ENCODE assay signal across 20 cellular contexts in genomic region chr14:94671870-94672444, GRCh38. TPM values are rescaled to one million over a fixed set of nuclear protein-coding genes. Genes with fewer than 3 reads are reported as not detected.
DNase-seq lines count a peak whose midpoint lies in the region; ATAC-seq and TF ChIP-seq lines count a peak whose summit lies in the region.
"Had no signal": no experiment of that assay in that cellular context is flagged by ENCODE, and none has a peak within 500 bp of the region (broad histone marks: within the 10 kb centered on the region; RNA-seq: fewer than 3 reads in every experiment).

No MANE protein-coding gene starts in this region.

- DNase-seq in H9 (no peak), RKO (ENCODE audit: low spot score) (peak; percentile 17), fibroblast of lung (ENCODE audit: low read depth in 2 of 2) (no peak), trophoblast cell (peak; percentile 14 to 19), pons (ENCODE audit: low spot score) (no peak)
- DNase-seq: activated gamma-delta T cell treated with Interleukin-2 at 50 U/mL for 16 hours; DMS53; effector memory CD8-positive, alpha-beta T cell; GOT3; immature natural killer cell; NCI-H2081 treated with DMSO at 0.1 percent for 48 hours; NCI-H82; SHP77; stimulated activated naive CD8-positive, alpha-beta T cell treated with anti-CD3 and anti-CD28 coated beads, Interleukin-15, Interleukin-2, amounts not matched to agents 100 U/mL and 50 U/mL, for 24 hours had no signal

- H3K27me3 Mint-ChIP-seq in H9 (ENCODE audit: low read depth) = peaks cover 5% of the 10 kb centered on the region

- H3K23ac ChIP-seq in H9 (ENCODE audit: insufficient read length, low read depth, low read length) = no peak overlapping the region
- no peak overlapping the region for H3K23ac ChIP-seq in trophoblast cell (ENCODE audit: low read length)

- no peaks in the 10 kb centered on the region for H3K23me2 ChIP-seq in H9 (ENCODE audit: insufficient read length, low read depth, low read length, poor library complexity, severe bottlenecking)

- no peaks in the 10 kb centered on the region for H3K4me1 ChIP-seq in H9 (ENCODE audit: insufficient read depth, low read length)
- H3K4me1 ChIP-seq in fibroblast of lung (ENCODE audit: control insufficient read depth, extremely low read depth, insufficient read depth, low read length) = no peaks in the 10 kb centered on the region
- H3K4me1 ChIP-seq in trophoblast cell (ENCODE audit: control insufficient read depth in 1 of 2, insufficient read depth in 2 of 2, low read length in 2 of 2) = no peaks in the 10 kb centered on the region
- H3K4me1 ChIP-seq: BLaER1 treated with 17β-estradiol and CSF1 and Interleukin-3, amounts not matched to agents 10 nM and 100 nM; gastroesophageal sphincter had no signal

- H3K79me2 ChIP-seq in H9 (ENCODE audit: insufficient read depth, low read length) (no peaks in the 10 kb centered on the region), fibroblast of lung (ENCODE audit: control insufficient read depth, insufficient read depth, low read length) (no peaks in the 10 kb centered on the region), trophoblast cell (ENCODE audit: control insufficient read depth, insufficient read depth, low read length, poor library complexity) (no peaks in the 10 kb centered on the region)

- WGBS in H9 (ENCODE audit: extremely low coverage, insufficient read length, low lambda C conversion rate) = no CpG with 5 or more reads among the region's 7 CpGs
- WGBS in trophoblast cell (ENCODE audit: extremely low coverage, insufficient coverage, insufficient read length) = no CpG with 5 or more reads among the region's 7 CpGs

- no peak overlapping the region for H3K56ac ChIP-seq in H9 (ENCODE audit: insufficient read length, low read depth, low read length)

- no peak for ATAC-seq in GM18858 (IDR thresholded peaks at IDR 0.05; ENCODE audit: unreplicated experiment)
- ATAC-seq in HG03342 (IDR thresholded peaks at IDR 0.05; ENCODE audit: unreplicated experiment) = no peak
- ATAC-seq: effector memory CD8-positive, alpha-beta T cell; gastroesophageal sphincter; stimulated activated naive CD8-positive, alpha-beta T cell treated with anti-CD3 and anti-CD28 coated beads, Interleukin-15, Interleukin-2, amounts not matched to agents 100 U/mL and 50 U/mL, for 24 hours had no signal

- no peaks in the 10 kb centered on the region for H3K27me3 ChIP-seq in H9 (ENCODE audit: insufficient read depth, low read length)
- H3K27me3 ChIP-seq in fibroblast of lung (ENCODE audit: control insufficient read depth, insufficient read depth, low read length) = no peaks in the 10 kb centered on the region
- no peaks in the 10 kb centered on the region for H3K27me3 ChIP-seq in trophoblast cell (ENCODE audit: insufficient read depth, low read length)
- H3K27me3 ChIP-seq: BLaER1 treated with 17β-estradiol and CSF1 and Interleukin-3, amounts not matched to agents 10 nM and 100 nM had no signal

- H4K12ac ChIP-seq in trophoblast cell (ENCODE audit: low read depth, low read length) = no peak overlapping the region

- H3K4me3 ChIP-seq in fibroblast of lung (replicated peaks in 1 of 4; ENCODE audit: control extremely low read depth in 1 of 4, insufficient read depth in 1 of 4, low read depth in 3 of 4, low read length in 4 of 4) = no peak overlapping the region
- no peak overlapping the region for H3K4me3 ChIP-seq in trophoblast cell (ENCODE audit: low read depth, low read length)
- H3K4me3 ChIP-seq: BLaER1 treated with 17β-estradiol and CSF1 and Interleukin-3, amounts not matched to agents 10 nM and 100 nM; gastroesophageal sphincter; smooth muscle cell had no signal

- peaks cover 0 to 3% of the 10 kb centered on the region in 2 experiments; a peak in 1 of 5 replicates for H3K9me3 Mint-ChIP-seq in H9
- H3K9me3 Mint-ChIP-seq: effector memory CD8-positive, alpha-beta T cell; immature natural killer cell had no signal

- H3K36me3 Mint-ChIP-seq in H9 (ENCODE audit: insufficient read depth in 1 of 3, low read depth in 3 of 3) = no peaks in the 10 kb centered on the region
- H3K36me3 Mint-ChIP-seq: immature natural killer cell had no signal

- H2BK120ac ChIP-seq in H9 (ENCODE audit: low read depth, low read length, poor library complexity, severe bottlenecking) = no peak overlapping the region
- no peak overlapping the region for H2BK120ac ChIP-seq in trophoblast cell (ENCODE audit: insufficient read depth, low read length, poor library complexity)

- no peak overlapping the region for H4K5ac ChIP-seq in H9 (ENCODE audit: insufficient read length, low read depth, low read length)

- no peak overlapping the region; the same call in 1 of the 2 replicates for H3K14ac ChIP-seq in H9 (ENCODE audit: insufficient read depth, low read length)
- no peak overlapping the region for H3K14ac ChIP-seq in trophoblast cell (ENCODE audit: low read length)

- no peak overlapping the region for H2BK15ac ChIP-seq in H9 (ENCODE audit: low read depth, low read length)

- H2BK12ac ChIP-seq in H9 (ENCODE audit: insufficient read length, low read depth, low read length) (no peak overlapping the region), trophoblast cell (ENCODE audit: low read length) (no peak overlapping the region)

- peak; percentile 40; the same call in 1 of the 3 replicates for TF ChIP-seq CTCF in H9 (conservative IDR thresholded peaks at IDR 0.05)
- peak; percentile 28 to 34 for TF ChIP-seq CTCF in fibroblast of lung (conservative IDR thresholded peaks at IDR 0.05 in 1 of 2, IDR thresholded peaks at IDR 0.05 in 1 of 2; ENCODE audit: low read depth in 1 of 2, low read length in 2 of 2)

- H3K9ac ChIP-seq in H9 (ENCODE audit: extremely low read depth, insufficient read length, low read length) (no peak overlapping the region), fibroblast of lung (ENCODE audit: insufficient read depth, low read length) (no peak overlapping the region), trophoblast cell (ENCODE audit: low read length) (no peak overlapping the region)
- H3K9ac ChIP-seq: BLaER1 treated with 17β-estradiol and CSF1 and Interleukin-3, amounts not matched to agents 10 nM and 100 nM had no signal

- H2AK5ac ChIP-seq in H9 (ENCODE audit: insufficient read length, low read length) = no peak overlapping the region
- H2AK5ac ChIP-seq in trophoblast cell (ENCODE audit: low read length) = no peak overlapping the region

- H3K4ac ChIP-seq in H9 (ENCODE audit: low read depth, low read length) (no peak overlapping the region), trophoblast cell (ENCODE audit: low read depth, low read length) (no peak overlapping the region)

- no peak overlapping the region for H3T11ph ChIP-seq in H9 (ENCODE audit: low read length)

- no peak overlapping the region; a peak in 1 of 7 replicates for H3K27ac Mint-ChIP-seq in H9
- H3K27ac Mint-ChIP-seq: effector memory CD8-positive, alpha-beta T cell; immature natural killer cell had no signal

- no peak overlapping the region for H3K18ac ChIP-seq in H9 (ENCODE audit: insufficient read length, low read depth, low read length)
- H3K18ac ChIP-seq in trophoblast cell (ENCODE audit: low read length) = no peak overlapping the region

- H4K20me1 ChIP-seq in H9 (ENCODE audit: control insufficient read depth, insufficient read depth, insufficient read length) (no peaks in the 10 kb centered on the region), fibroblast of lung (ENCODE audit: control insufficient read depth, extremely low read depth, insufficient read depth, low read length) (no peaks in the 10 kb centered on the region)
- H4K20me1 ChIP-seq: BLaER1 treated with 17β-estradiol and CSF1 and Interleukin-3, amounts not matched to agents 10 nM and 100 nM had no signal

- H2AFZ ChIP-seq in H9 (ENCODE audit: low read length) = no peak overlapping the region
- H2AFZ ChIP-seq in fibroblast of lung (ENCODE audit: low read length) = no peak overlapping the region
- no peak overlapping the region for H2AFZ ChIP-seq in trophoblast cell (ENCODE audit: insufficient read depth, low read length, poor library complexity)

- H2BK5ac ChIP-seq in H9 (ENCODE audit: insufficient read length, low read length) (no peak overlapping the region), trophoblast cell (ENCODE audit: low read depth, low read length, poor library complexity) (no peak overlapping the region)

- H3K4me1 Mint-ChIP-seq in H9 = peaks cover 0 to 3% of the 10 kb centered on the region in 2 experiments; a peak in 1 of 4 replicates
- H3K4me1 Mint-ChIP-seq: immature natural killer cell had no signal

- H3K9me3 ChIP-seq in H9 (ENCODE audit: control insufficient read depth, low read depth, low read length) (no peaks in the 10 kb centered on the region), fibroblast of lung (ENCODE audit: control insufficient read depth, insufficient read depth, low read depth, low read length) (no peaks in the 10 kb centered on the region), trophoblast cell (ENCODE audit: insufficient read depth, low read depth, low read length) (no peaks in the 10 kb centered on the region)
- H3K9me3 ChIP-seq: BLaER1 treated with 17β-estradiol and CSF1 and Interleukin-3, amounts not matched to agents 10 nM and 100 nM; gastroesophageal sphincter had no signal

- no peak overlapping the region for H2BK20ac ChIP-seq in H9 (ENCODE audit: low read depth, low read length, poor library complexity, severe bottlenecking)

- H3K36me3 ChIP-seq in fibroblast of lung (ENCODE audit: control insufficient read depth, insufficient read depth, low read length) = no peaks in the 10 kb centered on the region
- H3K36me3 ChIP-seq in trophoblast cell (ENCODE audit: control insufficient read depth in 1 of 2, insufficient read depth in 2 of 2, low read length in 2 of 2) = no peaks in the 10 kb centered on the region
- H3K36me3 ChIP-seq: BLaER1 treated with 17β-estradiol and CSF1 and Interleukin-3, amounts not matched to agents 10 nM and 100 nM; gastroesophageal sphincter had no signal

- H4K91ac ChIP-seq in H9 (ENCODE audit: insufficient read length, low read depth, low read length) (no peak overlapping the region), trophoblast cell (ENCODE audit: low read depth, low read length) (no peak overlapping the region)

- H4K8ac ChIP-seq in H9 (replicated peaks; ENCODE audit: insufficient read length, low read depth, low read length) (no peak overlapping the region), trophoblast cell (ENCODE audit: low read depth, low read length) (no peak overlapping the region)

- H3K27ac ChIP-seq in H9 (ENCODE audit: insufficient read length, low read depth, low read length) (no peak overlapping the region), fibroblast of lung (ENCODE audit: insufficient read depth, low read length) (no peak overlapping the region), trophoblast cell (ENCODE audit: low read depth, low read length) (no peak overlapping the region)
- H3K27ac ChIP-seq: BLaER1 treated with 17β-estradiol and CSF1 and Interleukin-3, amounts not matched to agents 10 nM and 100 nM; gastroesophageal sphincter had no signal

- H3K4me3 Mint-ChIP-seq in H9 = no peak overlapping the region
- H3K4me3 Mint-ChIP-seq: effector memory CD8-positive, alpha-beta T cell; immature natural killer cell had no signal

- H3K4me2 ChIP-seq in H9 (ENCODE audit: insufficient read depth, insufficient read length, low read length) (no peak overlapping the region), fibroblast of lung (ENCODE audit: extremely low read depth, insufficient read depth, low read length) (no peak overlapping the region), trophoblast cell (ENCODE audit: low read length) (no peak overlapping the region)
- H3K4me2 ChIP-seq: BLaER1 treated with 17β-estradiol and CSF1 and Interleukin-3, amounts not matched to agents 10 nM and 100 nM; smooth muscle cell had no signal

- H3K79me1 ChIP-seq in H9 (ENCODE audit: insufficient read depth, low read depth, low read length, poor library complexity, severe bottlenecking) = no peaks in the 10 kb centered on the region
- no peaks in the 10 kb centered on the region for H3K79me1 ChIP-seq in trophoblast cell (ENCODE audit: low read length)

RNA-seq across cellular contexts. Expression of gene SERPINA3, which starts 59.8 kb away (rescaled TPM):
- not detected in 2 replicates for total RNA-seq in H9 (2021)
- 0.50 and 7.2 TPM in 2 replicates for total RNA-seq in fibroblast of lung
- polyA plus RNA-seq in fibroblast of lung = 0.05 and 0.47 TPM in 2 replicates
- polyA plus RNA-seq in fibroblast of lung (2012) = 0.18 and 0.71 TPM in 2 replicates
- polyA minus RNA-seq in fibroblast of lung (ENCODE audit: low replicate concordance) = not detected in 2 replicates
- 1.0 and 1.1 TPM in 2 replicates for polyA plus RNA-seq in trophoblast cell (2013)
- total RNA-seq: activated CD8-positive, alpha-beta memory T cell treated with anti-CD3 and anti-CD28 coated beads for 36 hours had no signal
- polyA plus RNA-seq: immature natural killer cell had no signal

Comparison
In these comparisons a context has a peak if more than half of its experiments do, and no peak if none do; other contexts are left out.
1. DNase-seq: peak in RKO (single experiment) and trophoblast cell (2 of 2); none in H9 (single experiment), fibroblast of lung (0 of 2) and pons (single experiment).